In the genomic region with DNA sequence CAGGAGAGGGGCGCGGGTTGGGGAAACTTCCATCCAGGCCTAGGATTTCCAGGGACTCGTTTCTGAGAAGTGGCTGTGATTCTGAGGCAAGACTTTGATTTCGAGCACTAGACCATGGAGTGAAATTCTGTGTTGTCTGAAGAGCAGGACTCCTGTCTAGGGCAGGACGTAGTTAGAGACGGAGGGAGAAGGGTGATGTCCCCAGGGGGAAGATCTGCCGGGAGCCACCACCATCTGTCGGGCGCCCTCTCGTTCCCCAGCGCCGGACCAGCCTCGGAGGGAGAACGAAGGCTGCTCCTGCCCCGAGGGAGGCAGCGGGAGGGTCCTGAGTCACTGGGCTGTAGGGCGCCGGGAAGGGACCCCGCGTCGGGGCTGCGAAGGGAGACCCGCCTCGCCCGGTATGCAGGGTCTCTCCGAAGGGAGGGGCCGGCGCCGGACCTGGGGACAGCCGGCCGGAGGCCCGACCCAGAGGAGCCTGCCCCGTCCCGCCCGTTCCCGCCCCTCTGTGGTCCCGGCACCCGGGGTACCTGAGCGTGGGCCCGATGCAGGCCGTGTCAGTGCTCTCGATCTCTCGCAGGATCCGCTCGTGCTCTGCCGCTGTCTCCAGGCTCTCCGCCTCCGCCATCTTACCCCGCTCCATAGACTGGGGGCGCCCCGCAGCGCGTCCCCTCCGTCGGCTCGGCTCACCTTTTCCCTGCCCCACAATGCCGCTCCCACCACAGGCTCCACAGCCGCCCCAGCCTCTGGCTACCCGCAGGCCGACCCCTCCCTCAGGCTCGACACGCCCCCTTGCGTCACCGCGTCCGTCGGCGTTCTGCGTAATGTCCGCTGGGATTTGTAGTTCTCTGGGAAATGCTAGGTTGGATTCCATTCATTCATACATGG, we compare ENCODE assay signal across 8 cellular contexts. TPM values are rescaled to one million over a fixed set of nuclear protein-coding genes. Genes with fewer than 3 reads are reported as not detected.
A peak's percentile ranks its signal among the peaks of the same experiment; 100 is the strongest.
DNase-seq lines count a peak whose midpoint lies in the region; ATAC-seq and TF ChIP-seq lines count a peak whose summit lies in the region.

A gene (minus strand): TSS at position 763 of the 885 bp plus-strand sequence.

- peaks cover 2% of the 10 kb centered on the region for H3K27me3 Mint-ChIP-seq in activated CD4-positive, alpha-beta T cell treated with anti-CD3 and anti-CD28 coated beads for 36 hours

- DNase-seq in AG09309 (ENCODE audit: low read depth) (peak; percentile 35), NCI-H446 treated with DMSO at 0.1 percent for 48 hours (lab: John Stamatoyannopoulos, UW) (peak; percentile 67), kidney tubule cell (ENCODE audit: low spot score) (peak; percentile 90)
- peak; percentile 91 for DNase-seq in activated CD4-positive, alpha-beta T cell treated with anti-CD3 and anti-CD28 coated beads for 36 hours
- peak; percentile 54 to 80 for DNase-seq in stimulated activated CD4-positive, alpha-beta T cell treated with anti-CD3 and anti-CD28 coated beads, Interleukin-1b, Interleukin-23, amount 100 ng/mL, for 1 hour (ENCODE audit: low read depth in 2 of 2)

- peaks cover 40% of the 10 kb centered on the region for H3K4me1 Mint-ChIP-seq in activated CD4-positive, alpha-beta T cell treated with anti-CD3 and anti-CD28 coated beads for 36 hours

- H3K36me3 Mint-ChIP-seq in activated CD4-positive, alpha-beta T cell treated with anti-CD3 and anti-CD28 coated beads for 36 hours (ENCODE audit: low read depth), result peaks cover 5% of the 10 kb centered on the region

- no peaks in the 10 kb centered on the region for H3K9me3 Mint-ChIP-seq in activated CD4-positive, alpha-beta T cell treated with anti-CD3 and anti-CD28 coated beads for 36 hours (ENCODE audit: low read depth)

- CTCF ChIA-PET in activated CD4-positive, alpha-beta T cell treated with anti-CD3 and anti-CD28 coated beads for 36 hours (lab: Charles Lee), result interaction anchor here (1.0 kb wide), 1 partner anchor 56 kb away, joined by 3 read pairs; no protein-coding TSS in a partner anchor

- intact Hi-C loops in activated CD4-positive, alpha-beta T cell treated with anti-CD3 and anti-CD28 coated beads for 36 hours (cut with DNase I, micrococcal nuclease), result loop anchor here (1.0 to 10.0 kb wide), 7 partner anchors 37 to 1831 kb away; a partner anchor contains a TSS

- H3K27ac ChIP-seq in cingulate gyrus (ENCODE audit: low read depth, low read length), result peak within 1 kb of the TSS; percentile 61

- peak within 1 kb of the TSS; percentile 57 for H3K4me3 ChIP-seq in AG09309 (ENCODE audit: control insufficient read depth, low read depth, low read length)

- no peak for TF ChIP-seq CTCF in AG09309 (IDR thresholded peaks at IDR 0.05; ENCODE audit: control insufficient read depth, insufficient read depth, low read depth, low read length, missing control alignments)

- POLR2A ChIA-PET in activated CD4-positive, alpha-beta T cell treated with anti-CD3 and anti-CD28 coated beads for 36 hours (lab: Charles Lee), result no interaction called here

- peak within 1 kb of the TSS; percentile 93 for H3K4me3 Mint-ChIP-seq in activated CD4-positive, alpha-beta T cell treated with anti-CD3 and anti-CD28 coated beads for 36 hours

- peak within 1 kb of the TSS; percentile 75 for H3K27ac Mint-ChIP-seq in activated CD4-positive, alpha-beta T cell treated with anti-CD3 and anti-CD28 coated beads for 36 hours

- ATAC-seq in GM19043 (IDR thresholded peaks at IDR 0.05; ENCODE audit: low read depth, unreplicated experiment) (peak; percentile 96), HG03354 (IDR thresholded peaks at IDR 0.05; ENCODE audit: poor library complexity, severe bottlenecking, unreplicated experiment) (peak; percentile 91)
- ATAC-seq in activated CD4-positive, alpha-beta T cell treated with anti-CD3 and anti-CD28 coated beads for 36 hours, result peak; percentile 80

RNA-seq across cellular contexts. Expression of the gene that starts here (rescaled TPM):
- total RNA-seq in activated CD4-positive, alpha-beta T cell treated with anti-CD3 and anti-CD28 coated beads for 36 hours, result 1 to 10 TPM; 7.0 to 9.0 TPM

Comparison
In these comparisons a context has a peak if more than half of its experiments do, and no peak if none do; other contexts are left out.
1. Peak in every context shown above with its lines: DNase-seq, ATAC-seq, H3K4me3 ChIP-seq and H3K27ac ChIP-seq.
2. DNase-seq: peak in every context shown above with its lines; median percentile 91 in activated CD4-positive, alpha-beta T cell treated with anti-CD3 and anti-CD28 coated beads for 36 hours; 90 in kidney tubule cell; 67 in NCI-H446 treated with DMSO at 0.1 percent for 48 hours; 67 in stimulated activated CD4-positive, alpha-beta T cell treated with anti-CD3 and anti-CD28 coated beads, Interleukin-1b, Interleukin-23, amount 100 ng/mL, for 1 hour; 35 in AG09309.